In the genomic region with DNA sequence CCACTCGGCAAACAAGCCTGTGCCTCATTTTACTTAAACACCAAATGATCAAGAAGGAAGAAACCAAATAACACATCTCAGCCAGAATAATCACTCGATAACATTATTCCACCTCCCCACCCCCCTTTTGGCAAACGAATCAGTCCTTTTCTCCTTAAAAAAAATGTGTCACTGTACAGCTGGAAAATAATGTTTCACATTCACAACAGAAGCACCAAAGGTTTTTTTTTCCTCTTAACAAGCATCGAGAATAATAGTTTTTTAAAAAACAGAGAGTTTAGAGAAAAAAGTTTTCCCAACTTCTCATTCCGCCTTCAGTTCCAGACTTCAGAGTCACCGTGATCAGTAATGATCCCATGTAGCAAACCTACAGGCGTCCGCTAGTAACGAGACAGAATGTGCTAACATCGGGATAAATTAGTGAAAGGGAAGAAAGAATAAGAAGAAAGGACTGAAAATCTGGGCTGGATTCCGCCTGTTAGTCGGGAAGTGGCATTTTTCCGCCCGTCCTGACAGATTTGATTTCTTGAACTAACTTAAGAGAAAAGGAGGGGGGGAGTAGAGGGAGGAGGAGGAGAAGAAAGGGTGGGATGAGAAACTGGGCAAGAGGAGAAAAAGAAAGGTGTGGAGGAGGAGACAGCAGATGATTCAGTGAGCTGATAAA, we compare ENCODE assay signal across 8 cellular contexts. TPM values are rescaled to one million over a fixed set of nuclear protein-coding genes. Genes with fewer than 3 reads are reported as not detected.
DNase-seq lines count a peak whose midpoint lies in the region; ATAC-seq and TF ChIP-seq lines count a peak whose summit lies in the region.

A gene with protein sequence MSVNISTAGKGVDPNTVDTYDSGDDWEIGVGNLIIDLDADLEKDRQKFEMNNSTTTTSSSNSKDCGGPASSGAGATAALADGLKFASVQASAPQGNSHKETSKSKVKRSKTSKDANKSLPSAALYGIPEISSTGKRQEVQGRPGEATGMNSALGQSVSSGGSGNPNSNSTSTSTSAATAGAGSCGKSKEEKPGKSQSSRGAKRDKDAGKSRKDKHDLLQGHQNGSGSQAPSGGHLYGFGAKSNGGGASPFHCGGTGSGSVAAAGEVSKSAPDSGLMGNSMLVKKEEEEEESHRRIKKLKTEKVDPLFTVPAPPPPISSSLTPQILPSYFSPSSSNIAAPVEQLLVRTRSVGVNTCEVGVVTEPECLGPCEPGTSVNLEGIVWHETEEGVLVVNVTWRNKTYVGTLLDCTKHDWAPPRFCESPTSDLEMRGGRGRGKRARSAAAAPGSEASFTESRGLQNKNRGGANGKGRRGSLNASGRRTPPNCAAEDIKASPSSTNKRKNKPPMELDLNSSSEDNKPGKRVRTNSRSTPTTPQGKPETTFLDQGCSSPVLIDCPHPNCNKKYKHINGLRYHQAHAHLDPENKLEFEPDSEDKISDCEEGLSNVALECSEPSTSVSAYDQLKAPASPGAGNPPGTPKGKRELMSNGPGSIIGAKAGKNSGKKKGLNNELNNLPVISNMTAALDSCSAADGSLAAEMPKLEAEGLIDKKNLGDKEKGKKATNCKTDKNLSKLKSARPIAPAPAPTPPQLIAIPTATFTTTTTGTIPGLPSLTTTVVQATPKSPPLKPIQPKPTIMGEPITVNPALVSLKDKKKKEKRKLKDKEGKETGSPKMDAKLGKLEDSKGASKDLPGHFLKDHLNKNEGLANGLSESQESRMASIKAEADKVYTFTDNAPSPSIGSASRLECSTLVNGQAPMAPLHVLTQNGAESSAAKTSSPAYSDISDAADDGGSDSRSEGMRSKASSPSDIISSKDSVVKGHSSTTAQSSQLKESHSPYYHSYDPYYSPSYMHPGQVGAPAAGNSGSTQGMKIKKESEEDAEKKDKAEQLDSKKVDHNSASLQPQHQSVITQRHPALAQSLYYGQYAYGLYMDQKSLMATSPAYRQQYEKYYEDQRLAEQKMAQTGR (N-terminal part only) (minus strand): TSS at position 388 of the 664 bp plus-strand sequence. CDS start 1,650 bp downstream, outside the sequence.

- peak within 1 kb of the TSS; percentile 52 for H3K4me3 Mint-ChIP-seq in activated naive CD8-positive, alpha-beta T cell treated with anti-CD3 and anti-CD28 coated beads, Interleukin-2, amount 10 ng/mL, durations not matched to agents 7 days and 5 days

- H3K27ac Mint-ChIP-seq in activated naive CD8-positive, alpha-beta T cell treated with anti-CD3 and anti-CD28 coated beads, Interleukin-2, amount 10 ng/mL, durations not matched to agents 7 days and 5 days = no peak within 1 kb of the TSS

- TF ChIP-seq POLR2A in prostate gland (IDR thresholded peaks at IDR 0.05) = no peak

- no peak for ATAC-seq in activated naive CD8-positive, alpha-beta T cell treated with anti-CD3 and anti-CD28 coated beads, Interleukin-2, amount 10 ng/mL, durations not matched to agents 7 days and 5 days (ENCODE audit: low read depth)
- no peak for ATAC-seq in GM19351 (IDR thresholded peaks at IDR 0.05; ENCODE audit: unreplicated experiment)
- ATAC-seq in HG03159 (IDR thresholded peaks at IDR 0.05; ENCODE audit: unreplicated experiment) = no peak
- no peak for ATAC-seq in GM19328 (IDR thresholded peaks at IDR 0.05; ENCODE audit: unreplicated experiment)

- peaks cover 53% of the 10 kb centered on the region for H3K4me1 ChIP-seq in left ventricle myocardium inferior
- H3K4me1 ChIP-seq in prostate gland (replicated peaks) = peaks cover 4% of the 10 kb centered on the region

- no peaks in the 10 kb centered on the region for H3K27me3 ChIP-seq in left ventricle myocardium inferior (ENCODE audit: low read depth)
- H3K27me3 ChIP-seq in prostate gland (replicated peaks; ENCODE audit: insufficient read depth) = no peaks in the 10 kb centered on the region

- H3K9me3 Mint-ChIP-seq in activated naive CD8-positive, alpha-beta T cell treated with anti-CD3 and anti-CD28 coated beads, Interleukin-2, amount 10 ng/mL, durations not matched to agents 7 days and 5 days = peaks cover under 1% of the 10 kb centered on the region

- intact Hi-C loops in left ventricle myocardium inferior (cut with micrococcal nuclease) (loop anchor here (5.0 to 10.0 kb wide), 2 partner anchors 94 to 158 kb away; no protein-coding TSS in a partner anchor), prostate gland (cut with DNase I) (loop anchor here (5.0 kb wide), 4 partner anchors 94 to 736 kb away; no protein-coding TSS in a partner anchor)

- H3K36me3 ChIP-seq in left ventricle myocardium inferior = no peaks in the 10 kb centered on the region
- H3K36me3 ChIP-seq in prostate gland = no peaks in the 10 kb centered on the region

- peak; percentile 29 for DNase-seq in DMS53 treated with DMSO at 0.1 percent for 48 hours (lab: John Stamatoyannopoulos, UW; ENCODE audit: unreplicated experiment)
- DNase-seq in NCI-H128 (lab: John Stamatoyannopoulos, UW; ENCODE audit: unreplicated experiment) = peak; percentile 23
- DNase-seq in activated naive CD8-positive, alpha-beta T cell treated with anti-CD3 and anti-CD28 coated beads, Interleukin-2, amount 10 ng/mL, durations not matched to agents 7 days and 5 days = no peak
- DNase-seq in left ventricle myocardium inferior = no peak
- DNase-seq in prostate gland (ENCODE audit: low spot score) = peak; percentile 39

- H3K27ac ChIP-seq in left ventricle myocardium inferior (replicated peaks) (peak within 1 kb of the TSS; percentile 93), prostate gland (peak within 1 kb of the TSS; percentile 83 to 87)

- H3K4me1 Mint-ChIP-seq in activated naive CD8-positive, alpha-beta T cell treated with anti-CD3 and anti-CD28 coated beads, Interleukin-2, amount 10 ng/mL, durations not matched to agents 7 days and 5 days = peaks cover 17% of the 10 kb centered on the region

- POLR2A ChIA-PET in activated naive CD8-positive, alpha-beta T cell treated with anti-CD3 and anti-CD28 coated beads, Interleukin-2, amount 10 ng/mL, durations not matched to agents 7 days and 5 days (lab: Charles Lee) = no interaction called here

- TF ChIP-seq CTCF in left ventricle myocardium inferior (IDR thresholded peaks at IDR 0.05; ENCODE audit: borderline replicate concordance) (peak; percentile 26), prostate gland (IDR thresholded peaks at IDR 0.05) (peak in 1 of 4 experiments; percentile 23)

- H3K4me3 ChIP-seq in left ventricle myocardium inferior (peak within 1 kb of the TSS; percentile 79), prostate gland (peak within 1 kb of the TSS; percentile 33 to 49)

- no peaks in the 10 kb centered on the region for H3K9me3 ChIP-seq in left ventricle myocardium inferior (replicated peaks)
- H3K9me3 ChIP-seq in prostate gland = no peaks in the 10 kb centered on the region

- 2% methylated on average over 14 of the region's 14 CpGs for WGBS in prostate gland

- no peaks in the 10 kb centered on the region for H3K36me3 Mint-ChIP-seq in activated naive CD8-positive, alpha-beta T cell treated with anti-CD3 and anti-CD28 coated beads, Interleukin-2, amount 10 ng/mL, durations not matched to agents 7 days and 5 days

- H3K27me3 Mint-ChIP-seq in activated naive CD8-positive, alpha-beta T cell treated with anti-CD3 and anti-CD28 coated beads, Interleukin-2, amount 10 ng/mL, durations not matched to agents 7 days and 5 days = peaks cover 9% of the 10 kb centered on the region

RNA-seq across cellular contexts. Expression of the gene that starts here (rescaled TPM):
- not detected for total RNA-seq in activated naive CD8-positive, alpha-beta T cell treated with anti-CD3 and anti-CD28 coated beads, Interleukin-2, amount 10 ng/mL, durations not matched to agents 7 days and 5 days
- total RNA-seq in left ventricle myocardium inferior = 6.8 TPM
- 10 to 100 TPM; 22.6 to 25.3 TPM for total RNA-seq in prostate gland

Comparison
In these comparisons a context has a peak if more than half of its experiments do, and no peak if none do; other contexts are left out.
1. DNase-seq: peak in DMS53 treated with DMSO at 0.1 percent for 48 hours (single experiment), NCI-H128 (single experiment) and prostate gland (single experiment); none in activated naive CD8-positive, alpha-beta T cell treated with anti-CD3 and anti-CD28 coated beads, Interleukin-2, amount 10 ng/mL, durations not matched to agents 7 days and 5 days (single experiment) and left ventricle myocardium inferior (single experiment).